ENCODE assay signal across 15 cellular contexts in the genomic region with DNA sequence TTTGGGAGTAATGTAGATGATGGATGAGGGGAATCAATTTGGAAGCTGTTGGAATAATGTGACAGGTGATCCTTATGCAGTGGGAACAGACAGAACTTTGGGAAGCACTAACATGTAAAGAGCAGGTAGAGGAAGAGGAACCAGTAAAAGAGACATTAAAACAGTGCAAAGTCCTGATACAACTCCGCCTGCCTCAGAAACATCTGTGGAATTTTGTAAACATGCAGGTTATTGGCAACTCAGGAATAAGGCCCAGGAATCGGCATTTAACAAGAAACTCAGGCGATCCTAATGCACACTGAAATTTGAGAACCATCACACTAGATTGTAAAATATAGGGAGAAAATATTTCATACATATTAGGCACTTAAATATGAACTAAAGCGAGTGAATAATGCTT. TPM values are rescaled to one million over a fixed set of nuclear protein-coding genes. Genes with fewer than 3 reads are reported as not detected.
"Had no signal": no experiment of that assay in that cellular context is flagged by ENCODE, and none has a peak within 500 bp of the region (broad histone marks: within the 10 kb centered on the region; RNA-seq: fewer than 3 reads in every experiment).

No MANE protein-coding gene starts in this region.

RNA-seq across cellular contexts. Expression of gene FRMD7, which starts 29.1 kb away (rescaled TPM):
- total RNA-seq: activated B cell treated with CpG ODN at 0.5 μM for 24 hours; activated CD4-positive, alpha-beta memory T cell treated with anti-CD3 and anti-CD28 coated beads for 36 hours; activated CD4-positive, alpha-beta memory T cell treated with anti-CD3 and anti-CD28 coated beads, Interleukin-2, amount 10 ng/mL, durations not matched to agents 7 days and 5 days; activated CD4-positive, alpha-beta T cell treated with anti-CD3 and anti-CD28 coated beads for 36 hours; activated CD4-positive, alpha-beta T cell treated with anti-CD3 and anti-CD28 coated beads, Interleukin-2, amount 10 ng/mL, durations not matched to agents 24 days and 14 days; activated CD4-positive, alpha-beta T cell treated with anti-CD3 and anti-CD28 coated beads, Interleukin-2, amount 10 ng/mL, durations not matched to agents 7 days and 5 days; activated CD8-positive, alpha-beta memory T cell treated with anti-CD3 and anti-CD28 coated beads for 36 hours; activated CD8-positive, alpha-beta memory T cell treated with anti-CD3 and anti-CD28 coated beads, Interleukin-2, amount 10 ng/mL, durations not matched to agents 7 days and 5 days; activated CD8-positive, alpha-beta T cell treated with anti-CD3 and anti-CD28 coated beads for 36 hours; activated CD8-positive, alpha-beta T cell treated with anti-CD3 and anti-CD28 coated beads, Interleukin-2, amount 10 ng/mL, durations not matched to agents 7 days and 5 days; T-cell; T-helper 1 cell treated with Interleukin-12 subunit alpha and Interleukin-12 subunit beta and Interleukin-4 antibody, amounts not matched to agents 30 ng/mL and 1 ng/mL, for 36 hours; T-helper 17 cell; T-helper 2 cell treated with Interferon-gamma antibody and Interleukin-4, amounts not matched to agents 100 ng/mL and 5 ng/mL, for 36 hours; WTC11 had no signal
